In the genomic region with DNA sequence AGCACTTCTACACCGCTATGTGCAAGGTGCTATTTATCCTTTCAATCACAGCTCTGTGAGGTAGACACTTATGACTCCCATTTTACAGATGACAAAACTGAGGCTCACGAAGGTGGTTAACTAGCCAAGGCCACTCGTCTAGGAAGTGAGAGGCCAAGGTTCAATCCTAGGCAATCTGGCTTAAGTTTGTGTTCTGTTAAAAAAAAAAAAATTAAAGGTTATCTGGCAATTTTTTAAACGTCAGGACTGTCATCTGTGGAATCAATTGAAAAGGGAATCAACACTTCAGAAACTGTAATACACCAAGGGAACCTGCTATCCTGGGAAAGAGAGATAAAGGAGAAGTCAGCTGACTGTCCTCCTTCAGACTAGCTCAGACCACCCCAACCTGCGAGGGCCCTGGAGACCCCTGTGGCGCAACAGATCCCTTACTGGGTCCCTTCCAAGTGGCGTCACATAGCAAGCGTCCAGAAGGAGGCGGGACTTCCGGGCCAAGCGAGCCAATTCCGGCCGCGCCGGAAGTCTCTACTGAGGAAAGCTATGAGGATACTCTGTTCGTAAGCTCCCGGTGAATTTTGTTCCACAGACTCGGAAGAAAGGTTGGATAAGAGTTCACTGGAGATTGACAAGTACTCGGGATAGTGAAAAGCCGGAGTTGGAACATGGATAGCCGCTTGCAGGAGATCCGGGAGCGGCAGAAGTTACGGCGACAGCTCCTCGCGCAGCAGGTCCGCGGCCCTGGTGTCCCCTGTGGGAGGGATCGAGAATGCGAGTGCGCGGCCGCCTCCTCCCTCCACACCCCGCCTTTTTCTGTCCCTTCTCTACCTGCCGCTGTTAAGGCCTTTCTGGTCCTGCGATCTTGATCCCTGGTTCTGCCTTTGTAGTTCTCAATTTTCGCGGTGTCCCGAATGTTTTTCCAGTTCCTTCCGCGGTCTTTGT, we compare ENCODE assay signal across 8 cellular contexts. TPM values are rescaled to one million over a fixed set of nuclear protein-coding genes. Genes with fewer than 3 reads are reported as not detected.
DNase-seq lines count a peak whose midpoint lies in the region; ATAC-seq, FAIRE-seq and TF ChIP-seq lines count a peak whose summit lies in the region.

Gene METTL14 (plus strand): TSS at position 520 of the 939 bp plus-strand sequence. CDS start 143 bp downstream, at position 663.

- H3K36me3 Mint-ChIP-seq in immature natural killer cell, result peaks cover 0 to 8% (median 7%) of the 10 kb centered on the region in 3 donors

- peak within 1 kb of the TSS; percentile 93 to 99 (median 97) for H3K4me3 Mint-ChIP-seq in immature natural killer cell

- H3K4me3 ChIP-seq in WI38 (ENCODE audit: low read depth, low read length) (peak within 1 kb of the TSS; percentile 83), bronchial epithelial cell (ENCODE audit: low read depth, low read length) (peak within 1 kb of the TSS; percentile 54)

- H3K27me3 ChIP-seq in bronchial epithelial cell (ENCODE audit: control insufficient read depth, insufficient read depth, low read length), result no peaks in the 10 kb centered on the region

- DNase-seq in ACHN (peak; percentile 90), NCI-H2171 treated with DMSO at 0.1 percent for 48 hours (lab: John Stamatoyannopoulos, UW) (peak; percentile 83), bronchial epithelial cell (ENCODE audit: low read depth) (peak; percentile 80), immature natural killer cell (peak; percentile 84 to 88 (median 87)), smooth muscle cell of the brain vasculature (ENCODE audit: low read depth, low spot score) (peak; percentile 86)

- peak within 1 kb of the TSS; percentile 96 to 98 (median 97) for H3K27ac Mint-ChIP-seq in immature natural killer cell

- FAIRE-seq in bronchial epithelial cell (lab: Jason Lieb, UNC), result no peak

- peaks cover 26 to 37% of the 10 kb centered on the region in 2 donors for H3K4me1 Mint-ChIP-seq in immature natural killer cell

- H3K36me3 ChIP-seq in bronchial epithelial cell (ENCODE audit: control insufficient read depth, insufficient read depth, low read length), result peaks cover 3% of the 10 kb centered on the region

- TF ChIP-seq CTCF in WI38 (IDR thresholded peaks at IDR 0.05; ENCODE audit: low read depth, low read length) (no peak), bronchial epithelial cell (IDR thresholded peaks at IDR 0.05; ENCODE audit: insufficient read depth, low read length, severe bottlenecking) (no peak)

- peaks cover 0 to 1% (median 0%) of the 10 kb centered on the region in 6 donors for H3K9me3 Mint-ChIP-seq in immature natural killer cell

- in situ Hi-C loops in ACHN (cut with HindIII; ENCODE audit: low pct_ligation_motif_present, low pct_unique_long_range_greater_than_20kb, low sequenced_read_pairs), result no loop called here

- peaks cover 0 to 5% (median 0%) of the 10 kb centered on the region in 3 donors for H3K27me3 Mint-ChIP-seq in immature natural killer cell (ENCODE audit: low read depth in 3 of 3)

- ATAC-seq in GM18867 (IDR thresholded peaks at IDR 0.05; ENCODE audit: unreplicated experiment), result peak; percentile 99
- peak; percentile 99 for ATAC-seq in HG03103 (IDR thresholded peaks at IDR 0.05; ENCODE audit: low read depth, unreplicated experiment)

RNA-seq across cellular contexts. Expression of gene METTL14, which starts in this region (rescaled TPM):
- total RNA-seq in bronchial epithelial cell, result 18.8 and 32.9 TPM in 2 replicates
- 10 to 100 TPM; 23.5 to 57.6 (median 23.6) TPM for polyA plus RNA-seq in immature natural killer cell

Comparison
In these comparisons a context has a peak if more than half of its experiments do, and no peak if none do; other contexts are left out.
1. Peak in every context shown above with its lines: DNase-seq, ATAC-seq and H3K4me3 ChIP-seq.